In genomic region chr19:54328781-54329180, GRCh38 we compare ENCODE assay signal across 13 cellular contexts. TPM values are rescaled to one million over a fixed set of nuclear protein-coding genes. Genes with fewer than 3 reads are reported as not detected.
DNase-seq lines count a peak whose midpoint lies in the region; ATAC-seq, FAIRE-seq and TF ChIP-seq lines count a peak whose summit lies in the region.
"Not testable (repeated sequence)": the region's sequence is repeated elsewhere in the genome, so short reads cannot be mapped to it uniquely, and the experiment has no call there.
"Had no signal": no experiment of that assay in that cellular context is flagged by ENCODE, and none has a peak within 500 bp of the region (broad histone marks: within the 10 kb centered on the region; RNA-seq: fewer than 3 reads in every experiment).

No MANE protein-coding gene starts in this region.

- DNase-seq in activated CD8-positive, alpha-beta T cell treated with anti-CD3 and anti-CD28 coated beads for 36 hours; HepG2 (ENCODE audit: low spot score); stimulated activated naive B cell treated with anti-CD40 and anti-IgM and Interleukin-4, amounts not matched to agents 10 μg/mL and 1 μg/mL and 100 μg/mL, for 72 hours: not testable (repeated sequence)
- DNase-seq in mesenteric fat pad (ENCODE audit: low spot score) = peak; percentile 5

- TF ChIP-seq EP300 in HepG2 (IDR thresholded peaks at IDR 0.05; ENCODE audit: low read depth in 2 of 2, low read length in 2 of 2); HepG2 (CRISPR knock-in tag; IDR thresholded peaks at IDR 0.05; ENCODE audit: borderline replicate concordance): not testable (repeated sequence)

- peaks cover 17% of the 10 kb centered on the region; the same call in 1 of the 2 replicates for H3K9me3 ChIP-seq in BLaER1
- not testable (repeated sequence) for H3K9me3 ChIP-seq in HepG2 (ENCODE audit: low read length)

- not testable (repeated sequence) for H3K36me3 ChIP-seq in BLaER1; HepG2 (replicated peaks in 1 of 2; ENCODE audit: control insufficient read depth in 1 of 2, insufficient read depth in 2 of 2, low read length in 2 of 2)

- not testable (repeated sequence) for H2AFZ ChIP-seq in HepG2 (ENCODE audit: low read length)

- H3K9me3 Mint-ChIP-seq in IgD-negative memory B cell; activated CD8-positive, alpha-beta T cell treated with anti-CD3 and anti-CD28 coated beads for 36 hours; activated naive CD8-positive, alpha-beta T cell (ENCODE audit: low read depth); stimulated activated naive B cell treated with anti-CD40 and anti-IgM and Interleukin-4, amounts not matched to agents 10 μg/mL and 1 μg/mL and 100 μg/mL, for 72 hours: not testable (repeated sequence)

- not testable (repeated sequence) for H3K79me2 ChIP-seq in HepG2 (ENCODE audit: insufficient read depth, low read length)

- TF ChIP-seq CTCF in activated CD8-positive, alpha-beta T cell treated with anti-CD3 and anti-CD28 coated beads for 36 hours (IDR thresholded peaks at IDR 0.05); HepG2 (CRISPR knock-in tag; IDR thresholded peaks at IDR 0.05): not testable (repeated sequence)

- not testable (repeated sequence) for FAIRE-seq in HepG2 (lab: Jason Lieb, UNC)

- peak overlapping the region in 2 of 3 donors; percentile 10 to 30 for H3K27ac Mint-ChIP-seq in IgD-negative memory B cell
- H3K27ac Mint-ChIP-seq in activated CD8-positive, alpha-beta T cell treated with anti-CD3 and anti-CD28 coated beads for 36 hours = peak overlapping the region; percentile 1
- H3K27ac Mint-ChIP-seq in activated naive CD8-positive, alpha-beta T cell = peak overlapping the region; percentile 50
- peak overlapping the region; percentile 65 for H3K27ac Mint-ChIP-seq in stimulated activated naive B cell treated with anti-CD40 and anti-IgM and Interleukin-4, amounts not matched to agents 10 μg/mL and 1 μg/mL and 100 μg/mL, for 72 hours

- peaks cover 27 to 37% (median 28%) of the 10 kb centered on the region in 3 donors for H3K4me1 Mint-ChIP-seq in IgD-negative memory B cell
- H3K4me1 Mint-ChIP-seq in activated CD8-positive, alpha-beta T cell treated with anti-CD3 and anti-CD28 coated beads for 36 hours (ENCODE audit: low read depth) = peaks cover 16% of the 10 kb centered on the region
- peaks cover 28% of the 10 kb centered on the region for H3K4me1 Mint-ChIP-seq in activated naive CD8-positive, alpha-beta T cell (ENCODE audit: low read depth)
- peaks cover 42 to 64% of the 10 kb centered on the region in 2 donors for H3K4me1 Mint-ChIP-seq in stimulated activated naive B cell treated with anti-CD40 and anti-IgM and Interleukin-4, amounts not matched to agents 10 μg/mL and 1 μg/mL and 100 μg/mL, for 72 hours

- not testable (repeated sequence) for H3K36me3 Mint-ChIP-seq in IgD-negative memory B cell; activated CD8-positive, alpha-beta T cell treated with anti-CD3 and anti-CD28 coated beads for 36 hours (ENCODE audit: low read depth); activated naive CD8-positive, alpha-beta T cell
- H3K36me3 Mint-ChIP-seq in stimulated activated naive B cell treated with anti-CD40 and anti-IgM and Interleukin-4, amounts not matched to agents 10 μg/mL and 1 μg/mL and 100 μg/mL, for 72 hours = peaks cover 10 to 13% of the 10 kb centered on the region in 2 donors

- not testable (repeated sequence) for BruUV-seq in HepG2 (replicated peaks; lab: Mats Ljungman, UMichigan)

- H3K27me3 ChIP-seq in BLaER1; HepG2 (ENCODE audit: control insufficient read depth in 1 of 2, insufficient read depth in 2 of 2, low read length in 2 of 2): not testable (repeated sequence)

- H3K9ac ChIP-seq in BLaER1; HepG2 (ENCODE audit: insufficient read depth, low read depth, low read length): not testable (repeated sequence)

- H3K4me2 ChIP-seq in BLaER1 = peak overlapping the region; percentile 30
- not testable (repeated sequence) for H3K4me2 ChIP-seq in HepG2 (ENCODE audit: low read depth, low read length)

- TF ChIP-seq RAD21 in HepG2 (CRISPR knock-in tag; IDR thresholded peaks at IDR 0.05) = not testable (repeated sequence)

- CTCF ChIA-PET in activated CD8-positive, alpha-beta T cell treated with anti-CD3 and anti-CD28 coated beads for 36 hours (lab: Charles Lee) = interaction anchor here (8.2 kb wide), 1 partner anchor 62 kb away, joined by 147 read pairs; no protein-coding TSS in a partner anchor
- CTCF ChIA-PET in HepG2 (lab: Yijun Ruan, JAX; ENCODE audit: low intra/inter-chr PET ratio, low total read pairs) = not testable (repeated sequence)

- not testable (repeated sequence) for H3K4me3 Mint-ChIP-seq in IgD-negative memory B cell; activated CD8-positive, alpha-beta T cell treated with anti-CD3 and anti-CD28 coated beads for 36 hours; activated naive CD8-positive, alpha-beta T cell; stimulated activated naive B cell treated with anti-CD40 and anti-IgM and Interleukin-4, amounts not matched to agents 10 μg/mL and 1 μg/mL and 100 μg/mL, for 72 hours

- POLR2A ChIA-PET in activated CD8-positive, alpha-beta T cell treated with anti-CD3 and anti-CD28 coated beads for 36 hours (lab: Charles Lee); HepG2 (lab: Yijun Ruan, JAX): not testable (repeated sequence)

- H3K4me1 ChIP-seq in BLaER1 = peaks cover 72% of the 10 kb centered on the region
- H3K4me1 ChIP-seq in HepG2 (ENCODE audit: insufficient read depth, low read length) = not testable (repeated sequence)

- not testable (repeated sequence) for H3K27me3 Mint-ChIP-seq in IgD-negative memory B cell; activated CD8-positive, alpha-beta T cell treated with anti-CD3 and anti-CD28 coated beads for 36 hours; activated naive CD8-positive, alpha-beta T cell; stimulated activated naive B cell treated with anti-CD40 and anti-IgM and Interleukin-4, amounts not matched to agents 10 μg/mL and 1 μg/mL and 100 μg/mL, for 72 hours

- ATAC-seq in activated CD8-positive, alpha-beta T cell treated with anti-CD3 and anti-CD28 coated beads for 36 hours; HepG2; stimulated activated naive B cell treated with anti-CD40 and anti-IgM and Interleukin-4, amounts not matched to agents 10 μg/mL and 1 μg/mL and 100 μg/mL, for 72 hours (replicated peaks): not testable (repeated sequence)

- 15% methylated on average over 5 of the region's 5 CpGs for WGBS in HepG2 (ENCODE audit: low lambda C conversion rate)

- in situ Hi-C loops in HepG2 (cut with HindIII; ENCODE audit: extremely low pct_ligation_motif_present, low pct_unique_long_range_greater_than_20kb) = not testable (repeated sequence)

- not testable (repeated sequence) for H4K20me1 ChIP-seq in BLaER1; HepG2 (ENCODE audit: insufficient read depth, low read length)

- TF ChIP-seq POLR2A in HepG2 (IDR thresholded peaks at IDR 0.05; ENCODE audit: insufficient read depth in 1 of 2, low read depth in 2 of 2, low read length in 2 of 2) = not testable (repeated sequence)

- H3K4me3 ChIP-seq in BLaER1; HepG2 (replicated peaks in 1 of 3; ENCODE audit: insufficient read depth in 1 of 3, low read depth in 2 of 3, low read length in 3 of 3): not testable (repeated sequence)

- H3K27ac ChIP-seq in BLaER1; HepG2 (ENCODE audit: extremely low read length, insufficient read depth, low read length): not testable (repeated sequence)

- intact Hi-C loops in activated CD8-positive, alpha-beta T cell treated with anti-CD3 and anti-CD28 coated beads for 36 hours (cut with micrococcal nuclease); HepG2 (cut with micrococcal nuclease; ENCODE audit: unreplicated experiment): not testable (repeated sequence)

RNA-seq across cellular contexts. Expression of gene LILRA4, which starts 10.2 kb away (rescaled TPM):
- polyA plus RNA-seq in IgD-negative memory B cell (6.4 TPM), HepG2 (2011; rRNA removed) (0.07 and 0.72 TPM in 2 replicates)
- not detected for total RNA-seq in activated CD8-positive, alpha-beta T cell treated with anti-CD3 and anti-CD28 coated beads for 36 hours
- total RNA-seq in HepG2 (2016; rRNA removed; fragmentation: Illumina TruSeq; extraction: Trizol) (not detected in 2 replicates), mesenteric fat pad (1.0 TPM)
- not detected in 2 replicates for total RNA-seq in HepG2 (2016; cell fraction: cytosol; rRNA removed; fragmentation: Illumina TruSeq; extraction: Trizol; ENCODE audit: low read depth)
- total RNA-seq in HepG2 (2016; cell fraction: insoluble cytoplasmic fraction; rRNA removed; fragmentation: Illumina TruSeq; extraction: Trizol) = not detected in 2 replicates
- not detected in 2 replicates for total RNA-seq in HepG2 (2016; cell fraction: membrane; rRNA removed; fragmentation: Illumina TruSeq; extraction: Trizol)
- not detected in 2 replicates for total RNA-seq in HepG2 (2016; cell fraction: nucleus; rRNA removed; fragmentation: Illumina TruSeq; extraction: Trizol)
- polyA plus RNA-seq in HepG2 (2011; cell fraction: cytosol; rRNA removed) = 0.48 TPM in 1 of 2 replicates, not detected in the other
- polyA plus RNA-seq in HepG2 (2011; cell fraction: nucleus; rRNA removed) = 0.09 and 0.10 TPM in 2 replicates
- not detected in 2 replicates for polyA plus RNA-seq in HepG2 (2012)
- not detected in 2 replicates for polyA plus RNA-seq in HepG2 (2016; cell fraction: cytosol; fragmentation: Illumina TruSeq; extraction: Trizol; ENCODE audit: low read depth)
- not detected in 2 replicates for polyA plus RNA-seq in HepG2 (2016; cell fraction: insoluble cytoplasmic fraction; fragmentation: Illumina TruSeq; extraction: Trizol; ENCODE audit: low read depth)
- polyA plus RNA-seq in HepG2 (2016; cell fraction: membrane; fragmentation: Illumina TruSeq; extraction: Trizol; ENCODE audit: low read depth) = not detected in 2 replicates
- not detected in 2 replicates for polyA plus RNA-seq in HepG2 (2016; cell fraction: nucleus; fragmentation: Illumina TruSeq; extraction: Trizol; ENCODE audit: insufficient read depth, low read depth)
- polyA minus RNA-seq in HepG2 (2011; rRNA and poly(A)+ RNA removed; ENCODE audit: low replicate concordance) = 2.2 TPM in 1 of 2 replicates, not detected in the other
- not detected in 2 replicates for polyA minus RNA-seq in HepG2 (2011; cell fraction: cytosol; rRNA and poly(A)+ RNA removed)
- not detected in 2 replicates for polyA minus RNA-seq in HepG2 (2011; cell fraction: nucleus; rRNA and poly(A)+ RNA removed)
- total RNA-seq: A673; Caco-2; Calu3; CD8-positive, alpha-beta T cell had no signal
- polyA plus RNA-seq: AG04450, BJ had no signal

RNA-seq across cellular contexts. Expression of gene LILRA5, which starts 15.8 kb away (rescaled TPM):
- polyA plus RNA-seq in IgD-negative memory B cell (0.59 TPM), HepG2 (2011; rRNA removed) (not detected in 2 replicates)
- not detected for total RNA-seq in activated CD8-positive, alpha-beta T cell treated with anti-CD3 and anti-CD28 coated beads for 36 hours
- total RNA-seq in HepG2 (2016; rRNA removed; fragmentation: Illumina TruSeq; extraction: Trizol) (not detected in 2 replicates), mesenteric fat pad (23.0 TPM)
- not detected in 2 replicates for total RNA-seq in HepG2 (2016; cell fraction: cytosol; rRNA removed; fragmentation: Illumina TruSeq; extraction: Trizol; ENCODE audit: low read depth)
- total RNA-seq in HepG2 (2016; cell fraction: insoluble cytoplasmic fraction; rRNA removed; fragmentation: Illumina TruSeq; extraction: Trizol) = not detected in 2 replicates
- not detected in 2 replicates for total RNA-seq in HepG2 (2016; cell fraction: membrane; rRNA removed; fragmentation: Illumina TruSeq; extraction: Trizol)
- not detected in 2 replicates for total RNA-seq in HepG2 (2016; cell fraction: nucleus; rRNA removed; fragmentation: Illumina TruSeq; extraction: Trizol)
- not detected in 2 replicates for polyA plus RNA-seq in HepG2 (2011; cell fraction: cytosol; rRNA removed)
- polyA plus RNA-seq in HepG2 (2011; cell fraction: nucleus; rRNA removed) = not detected in 2 replicates
- polyA plus RNA-seq in HepG2 (2012) = not detected in 2 replicates
- not detected in 2 replicates for polyA plus RNA-seq in HepG2 (2016; cell fraction: cytosol; fragmentation: Illumina TruSeq; extraction: Trizol; ENCODE audit: low read depth)
- polyA plus RNA-seq in HepG2 (2016; cell fraction: insoluble cytoplasmic fraction; fragmentation: Illumina TruSeq; extraction: Trizol; ENCODE audit: low read depth) = not detected in 2 replicates
- polyA plus RNA-seq in HepG2 (2016; cell fraction: membrane; fragmentation: Illumina TruSeq; extraction: Trizol; ENCODE audit: low read depth) = not detected in 2 replicates
- not detected in 2 replicates for polyA plus RNA-seq in HepG2 (2016; cell fraction: nucleus; fragmentation: Illumina TruSeq; extraction: Trizol; ENCODE audit: insufficient read depth, low read depth)
- polyA minus RNA-seq in HepG2 (2011; rRNA and poly(A)+ RNA removed; ENCODE audit: low replicate concordance) = not detected in 2 replicates
- not detected in 2 replicates for polyA minus RNA-seq in HepG2 (2011; cell fraction: cytosol; rRNA and poly(A)+ RNA removed)
- not detected in 2 replicates for polyA minus RNA-seq in HepG2 (2011; cell fraction: nucleus; rRNA and poly(A)+ RNA removed)
- total RNA-seq: A673, Caco-2, Calu3 had no signal
- polyA plus RNA-seq: AG04450, BJ had no signal

RNA-seq across cellular contexts. Expression of gene LAIR1, which starts 36.0 kb away (rescaled TPM):
- 59.1 TPM for polyA plus RNA-seq in IgD-negative memory B cell
- 10 to 100 TPM; 11.3 TPM for total RNA-seq in activated CD8-positive, alpha-beta T cell treated with anti-CD3 and anti-CD28 coated beads for 36 hours
- total RNA-seq in HepG2 (2016; rRNA removed; fragmentation: Illumina TruSeq; extraction: Trizol) = 0.70 and 1.2 TPM in 2 replicates
- 0.26 and 0.51 TPM in 2 replicates for total RNA-seq in HepG2 (2016; cell fraction: cytosol; rRNA removed; fragmentation: Illumina TruSeq; extraction: Trizol; ENCODE audit: low read depth)
- total RNA-seq in HepG2 (2016; cell fraction: insoluble cytoplasmic fraction; rRNA removed; fragmentation: Illumina TruSeq; extraction: Trizol) = 0.95 and 1.0 TPM in 2 replicates
- total RNA-seq in HepG2 (2016; cell fraction: membrane; rRNA removed; fragmentation: Illumina TruSeq; extraction: Trizol) = 0.79 and 1.1 TPM in 2 replicates
- 1.8 and 3.2 TPM in 2 replicates for total RNA-seq in HepG2 (2016; cell fraction: nucleus; rRNA removed; fragmentation: Illumina TruSeq; extraction: Trizol)
- 0.75 and 1.1 TPM in 2 replicates for polyA plus RNA-seq in HepG2 (2011; rRNA removed)
- polyA plus RNA-seq in HepG2 (2011; cell fraction: cytosol; rRNA removed) = 0.64 and 0.74 TPM in 2 replicates
- 1.1 and 1.5 TPM in 2 replicates for polyA plus RNA-seq in HepG2 (2011; cell fraction: nucleus; rRNA removed)
- polyA plus RNA-seq in HepG2 (2012) = 0.17 TPM in 1 of 2 replicates, not detected in the other
- polyA plus RNA-seq in HepG2 (2016; cell fraction: cytosol; fragmentation: Illumina TruSeq; extraction: Trizol; ENCODE audit: low read depth) = 0.64 and 0.71 TPM in 2 replicates
- polyA plus RNA-seq in HepG2 (2016; cell fraction: insoluble cytoplasmic fraction; fragmentation: Illumina TruSeq; extraction: Trizol; ENCODE audit: low read depth) = 1.0 and 1.2 TPM in 2 replicates
- polyA plus RNA-seq in HepG2 (2016; cell fraction: membrane; fragmentation: Illumina TruSeq; extraction: Trizol; ENCODE audit: low read depth) = 1.2 and 1.6 TPM in 2 replicates
- 2.8 and 3.2 TPM in 2 replicates for polyA plus RNA-seq in HepG2 (2016; cell fraction: nucleus; fragmentation: Illumina TruSeq; extraction: Trizol; ENCODE audit: insufficient read depth, low read depth)
- 0.66 TPM in 1 of 2 replicates, not detected in the other for polyA minus RNA-seq in HepG2 (2011; rRNA and poly(A)+ RNA removed; ENCODE audit: low replicate concordance)
- 0.79 TPM in 1 of 2 replicates, not detected in the other for polyA minus RNA-seq in HepG2 (2011; cell fraction: cytosol; rRNA and poly(A)+ RNA removed)
- polyA minus RNA-seq in HepG2 (2011; cell fraction: nucleus; rRNA and poly(A)+ RNA removed) = 0.90 and 2.0 TPM in 2 replicates
- total RNA-seq in mesenteric fat pad = 63.8 TPM
- total RNA-seq: A673, Caco-2 had no signal
- polyA plus RNA-seq: AG04450, BJ had no signal

RNA-seq across cellular contexts. Expression of gene LILRB2, which starts 47.9 kb away (rescaled TPM):
- polyA plus RNA-seq in IgD-negative memory B cell (1.2 TPM), HepG2 (2011; rRNA removed) (not detected in 2 replicates)
- total RNA-seq in activated CD8-positive, alpha-beta T cell treated with anti-CD3 and anti-CD28 coated beads for 36 hours = not detected
- total RNA-seq in HepG2 (2016; rRNA removed; fragmentation: Illumina TruSeq; extraction: Trizol) (not detected in 2 replicates), mesenteric fat pad (14.4 TPM)
- total RNA-seq in HepG2 (2016; cell fraction: cytosol; rRNA removed; fragmentation: Illumina TruSeq; extraction: Trizol; ENCODE audit: low read depth) = not detected in 2 replicates
- total RNA-seq in HepG2 (2016; cell fraction: insoluble cytoplasmic fraction; rRNA removed; fragmentation: Illumina TruSeq; extraction: Trizol) = not detected in 2 replicates
- not detected in 2 replicates for total RNA-seq in HepG2 (2016; cell fraction: membrane; rRNA removed; fragmentation: Illumina TruSeq; extraction: Trizol)
- total RNA-seq in HepG2 (2016; cell fraction: nucleus; rRNA removed; fragmentation: Illumina TruSeq; extraction: Trizol) = not detected in 2 replicates
- not detected in 2 replicates for polyA plus RNA-seq in HepG2 (2011; cell fraction: cytosol; rRNA removed)
- not detected in 2 replicates for polyA plus RNA-seq in HepG2 (2011; cell fraction: nucleus; rRNA removed)
- not detected in 2 replicates for polyA plus RNA-seq in HepG2 (2012)
- not detected in 2 replicates for polyA plus RNA-seq in HepG2 (2016; cell fraction: cytosol; fragmentation: Illumina TruSeq; extraction: Trizol; ENCODE audit: low read depth)
- not detected in 2 replicates for polyA plus RNA-seq in HepG2 (2016; cell fraction: insoluble cytoplasmic fraction; fragmentation: Illumina TruSeq; extraction: Trizol; ENCODE audit: low read depth)
- not detected in 2 replicates for polyA plus RNA-seq in HepG2 (2016; cell fraction: membrane; fragmentation: Illumina TruSeq; extraction: Trizol; ENCODE audit: low read depth)
- polyA plus RNA-seq in HepG2 (2016; cell fraction: nucleus; fragmentation: Illumina TruSeq; extraction: Trizol; ENCODE audit: insufficient read depth, low read depth) = not detected in 2 replicates
- not detected in 2 replicates for polyA minus RNA-seq in HepG2 (2011; rRNA and poly(A)+ RNA removed; ENCODE audit: low replicate concordance)
- not detected in 2 replicates for polyA minus RNA-seq in HepG2 (2011; cell fraction: cytosol; rRNA and poly(A)+ RNA removed)
- polyA minus RNA-seq in HepG2 (2011; cell fraction: nucleus; rRNA and poly(A)+ RNA removed) = not detected in 2 replicates
- total RNA-seq: A673, Caco-2, Calu3 had no signal
- polyA plus RNA-seq: AG04450, BJ had no signal

Comparison
In these comparisons a context has a peak if more than half of its experiments do, and no peak if none do; other contexts are left out.
1. H3K27ac Mint-ChIP-seq: peak in every context shown above with its lines; median percentile 65 in stimulated activated naive B cell treated with anti-CD40 and anti-IgM and Interleukin-4, amounts not matched to agents 10 μg/mL and 1 μg/mL and 100 μg/mL, for 72 hours; 50 in activated naive CD8-positive, alpha-beta T cell; 20 in IgD-negative memory B cell; 1 in activated CD8-positive, alpha-beta T cell treated with anti-CD3 and anti-CD28 coated beads for 36 hours.
2. RNA of gene LILRA5, which starts 15.8 kb away (total RNA-seq): 23.0 TPM in mesenteric fat pad (single experiment); not detected in activated CD8-positive, alpha-beta T cell treated with anti-CD3 and anti-CD28 coated beads for 36 hours and not detected in HepG2; every median in the first group is over 10 times any median in the second.